9 cellular contexts compared by ENCODE assay signal in the genomic region with DNA sequence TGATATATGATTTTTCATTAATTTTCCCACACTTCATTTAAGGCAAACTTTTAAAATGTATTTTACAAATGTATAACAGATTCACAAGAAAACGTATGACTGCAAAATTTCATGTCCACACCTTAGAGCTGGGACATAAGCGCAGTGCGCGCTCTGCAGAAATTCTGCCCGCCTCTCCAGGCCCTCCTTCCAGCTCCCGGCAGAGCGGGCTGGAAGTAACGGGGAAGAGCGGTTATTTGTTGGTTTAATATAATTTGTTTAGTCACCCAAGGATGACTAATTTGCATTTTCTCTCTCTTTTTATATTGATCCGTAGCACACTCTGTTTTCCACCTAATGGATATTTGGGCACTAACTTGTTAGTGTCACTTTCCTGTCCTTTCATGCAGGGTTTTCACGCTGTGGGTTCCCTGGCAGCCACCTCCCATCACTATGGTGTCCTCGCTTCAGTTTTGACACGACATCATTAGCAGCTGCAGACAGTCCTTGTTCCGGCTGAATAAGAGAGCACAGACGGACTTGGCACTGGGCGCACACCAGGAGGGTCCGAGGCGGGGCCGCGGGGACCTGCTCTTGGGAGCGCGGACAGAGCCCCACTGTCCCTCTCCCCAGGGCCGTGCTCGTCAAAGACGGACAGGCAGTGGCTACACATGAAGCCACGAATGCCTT.
DNase-seq lines count a peak whose midpoint lies in the region; TF ChIP-seq lines count a peak whose summit lies in the region.
"Had no signal": no experiment of that assay in that cellular context is flagged by ENCODE, and none has a peak within 500 bp of the region (broad histone marks: within the 10 kb centered on the region; RNA-seq: fewer than 3 reads in every experiment).

No MANE protein-coding gene starts in this region.

- intact Hi-C loops in prostate gland (cut with DNase I) = no loop called here

- DNase-seq in GM03348 (ENCODE audit: low spot score) = peak; percentile 23
- DNase-seq in astrocyte of the hippocampus (ENCODE audit: low read depth, low spot score) = peak; percentile 34
- DNase-seq in iPS DF 6.9 (ENCODE audit: low read depth, low spot score) = no peak
- DNase-seq in prostate gland (ENCODE audit: low spot score) = no peak
- DNase-seq in NCI-H187 treated with DMSO at 0.1 percent for 48 hours (lab: John Stamatoyannopoulos, UW) = no peak
- DNase-seq in AG08396 (ENCODE audit: low spot score) = no peak
- DNase-seq in effector memory CD4-positive, alpha-beta T cell = no peak
- DNase-seq in GM19238 (ENCODE audit: insufficient read length, low spot score) = no peak
- DNase-seq: NCI-H226 had no signal

- no peak for TF ChIP-seq CTCF in prostate gland (IDR thresholded peaks at IDR 0.05)

- H3K27ac ChIP-seq in iPS DF 6.9 (ENCODE audit: low read length) (no peak overlapping the region), prostate gland (no peak overlapping the region)
- no peak overlapping the region for H3K27ac ChIP-seq in effector memory CD4-positive, alpha-beta T cell (ENCODE audit: insufficient read depth, low read length, poor library complexity, severe bottlenecking)

- H3K36me3 ChIP-seq in iPS DF 6.9 (ENCODE audit: control insufficient read depth, insufficient read depth, low read length) = no peaks in the 10 kb centered on the region
- no peaks in the 10 kb centered on the region for H3K36me3 ChIP-seq in prostate gland
- H3K36me3 ChIP-seq in effector memory CD4-positive, alpha-beta T cell (ENCODE audit: control insufficient read depth, insufficient read depth, low read length) = no peaks in the 10 kb centered on the region

- H3K27me3 ChIP-seq in iPS DF 6.9 (ENCODE audit: control insufficient read depth, insufficient read depth, low read length) (no peaks in the 10 kb centered on the region), prostate gland (replicated peaks; ENCODE audit: insufficient read depth) (no peaks in the 10 kb centered on the region)
- peaks cover 3% of the 10 kb centered on the region for H3K27me3 ChIP-seq in effector memory CD4-positive, alpha-beta T cell (replicated peaks; ENCODE audit: control insufficient read depth, insufficient read depth, low read length, poor library complexity, severe bottlenecking)

- WGBS in iPS DF 6.9 (ENCODE audit: insufficient coverage, insufficient read length) = no CpG with 5 or more reads among the region's 26 CpGs
- WGBS in prostate gland = 31% methylated on average over 26 of the region's 26 CpGs

- H3K9me3 ChIP-seq in iPS DF 6.9 (ENCODE audit: control insufficient read depth, insufficient read depth, low read length) (no peaks in the 10 kb centered on the region), prostate gland (no peaks in the 10 kb centered on the region)
- H3K9me3 ChIP-seq in effector memory CD4-positive, alpha-beta T cell (ENCODE audit: control insufficient read depth, low read length) = no peaks in the 10 kb centered on the region

- no peaks in the 10 kb centered on the region for H3K4me1 ChIP-seq in iPS DF 6.9 (ENCODE audit: control insufficient read depth, insufficient read depth, low read length)
- no peaks in the 10 kb centered on the region for H3K4me1 ChIP-seq in prostate gland (replicated peaks)
- no peaks in the 10 kb centered on the region for H3K4me1 ChIP-seq in effector memory CD4-positive, alpha-beta T cell (ENCODE audit: control insufficient read depth, insufficient read depth, low read length, poor library complexity, severe bottlenecking)

- peak overlapping the region; percentile 38; the same call in 1 of the 2 replicates for H3K4me3 ChIP-seq in iPS DF 6.9 (ENCODE audit: low read length)
- peak overlapping the region; percentile 7 to 17 for H3K4me3 ChIP-seq in prostate gland
- H3K4me3 ChIP-seq in effector memory CD4-positive, alpha-beta T cell (ENCODE audit: insufficient read depth, low read depth, low read length, poor library complexity, severe bottlenecking) = no peak overlapping the region

- no peak for TF ChIP-seq POLR2A in prostate gland (IDR thresholded peaks at IDR 0.05)

Comparison
In these comparisons a context has a peak if more than half of its experiments do, and no peak if none do; other contexts are left out.
1. DNase-seq: peak in GM03348 (single experiment) and astrocyte of the hippocampus (single experiment); none in iPS DF 6.9 (single experiment), prostate gland (single experiment), NCI-H187 treated with DMSO at 0.1 percent for 48 hours (single experiment), AG08396 (single experiment), effector memory CD4-positive, alpha-beta T cell (0 of 3) and GM19238 (single experiment).